8 cellular contexts compared by ENCODE assay signal in genomic region chr19:45584332-45585157, GRCh38. TPM values are rescaled to one million over a fixed set of nuclear protein-coding genes. Genes with fewer than 3 reads are reported as not detected.
A peak's percentile ranks its signal among the peaks of the same experiment; 100 is the strongest.
DNase-seq lines count a peak whose midpoint lies in the region; ATAC-seq lines count a peak whose summit lies in the region.

OPA3 (minus strand) TSS chr19:45584802; CDS start chr19:45584764, 38 bp downstream.

- peaks cover 3% of the 10 kb centered on the region for H3K27me3 Mint-ChIP-seq in activated CD8-positive, alpha-beta memory T cell treated with anti-CD3 and anti-CD28 coated beads, Interleukin-2, amount 10 ng/mL, durations not matched to agents 7 days and 5 days

- peak; percentile 85 for ATAC-seq in GM21381 (IDR thresholded peaks at IDR 0.05; ENCODE audit: unreplicated experiment)
- ATAC-seq in activated CD8-positive, alpha-beta memory T cell treated with anti-CD3 and anti-CD28 coated beads, Interleukin-2, amount 10 ng/mL, durations not matched to agents 7 days and 5 days: peak; percentile 94

- peak within 1 kb of the TSS; percentile 90 for H2BK15ac ChIP-seq in mesenchymal stem cell (ENCODE audit: low read depth, poor library complexity, severe bottlenecking)

- peak within 1 kb of the TSS; percentile 87 for H4K8ac ChIP-seq in mesenchymal stem cell (ENCODE audit: low read length)

- peaks cover 16% of the 10 kb centered on the region for H3K36me3 Mint-ChIP-seq in activated CD8-positive, alpha-beta memory T cell treated with anti-CD3 and anti-CD28 coated beads, Interleukin-2, amount 10 ng/mL, durations not matched to agents 7 days and 5 days

- peak within 1 kb of the TSS; percentile 89 for H3K4me2 ChIP-seq in mesenchymal stem cell (ENCODE audit: low read length, poor library complexity, severe bottlenecking)

- peak within 1 kb of the TSS; percentile 8 for H2AK5ac ChIP-seq in mesenchymal stem cell (ENCODE audit: low read length, severe bottlenecking)

- CTCF ChIA-PET in activated CD8-positive, alpha-beta memory T cell treated with anti-CD3 and anti-CD28 coated beads, Interleukin-2, amount 10 ng/mL, durations not matched to agents 7 days and 5 days (lab: Charles Lee): interaction anchor here (0.6 to 3.0 kb wide), 5 partner anchors 18 to 106 kb away, joined by 3 to 20 read pairs (median 4); partner anchors contain the start of genes GIPR and GPR4

- peak within 1 kb of the TSS; percentile 7 for H2AFZ ChIP-seq in mesenchymal stem cell (ENCODE audit: low read depth, low read length)

- peak within 1 kb of the TSS; percentile 29 for H2BK120ac ChIP-seq in mesenchymal stem cell (ENCODE audit: low read depth, low read length)

- H3K4me1 ChIP-seq in NT2/D1 (ENCODE audit: insufficient read depth, insufficient read length) (no peaks in the 10 kb centered on the region), endocrine pancreas (ENCODE audit: control insufficient read depth, insufficient read depth, low read length) (no peaks in the 10 kb centered on the region), mesenchymal stem cell (ENCODE audit: control insufficient read depth, insufficient read depth, low read depth, low read length) (peaks cover 4% of the 10 kb centered on the region)

- peak within 1 kb of the TSS; percentile 93 for H3K9ac ChIP-seq in NT2/D1 (ENCODE audit: insufficient read length, low read depth)
- peak within 1 kb of the TSS; percentile 86 for H3K9ac ChIP-seq in endocrine pancreas (ENCODE audit: control insufficient read depth, insufficient read depth, low read length)
- peak within 1 kb of the TSS; percentile 98 for H3K9ac ChIP-seq in mesenchymal stem cell (ENCODE audit: low read length)

- peak within 1 kb of the TSS in 1 of 2 experiments; percentile 67 for H2BK12ac ChIP-seq in mesenchymal stem cell (ENCODE audit: low read length in 2 of 2)

- H3K27ac Mint-ChIP-seq in activated CD8-positive, alpha-beta memory T cell treated with anti-CD3 and anti-CD28 coated beads, Interleukin-2, amount 10 ng/mL, durations not matched to agents 7 days and 5 days: peak within 1 kb of the TSS; percentile 97

- peak within 1 kb of the TSS; percentile 97 for H3K4me3 Mint-ChIP-seq in activated CD8-positive, alpha-beta memory T cell treated with anti-CD3 and anti-CD28 coated beads, Interleukin-2, amount 10 ng/mL, durations not matched to agents 7 days and 5 days

- 0% methylated on average over 60 of the region's 63 CpGs for WGBS in mesenchymal stem cell

- H3K4me3 ChIP-seq in NT2/D1 (ENCODE audit: insufficient read length, low read depth) (peak within 1 kb of the TSS; percentile 86), endocrine pancreas (ENCODE audit: control insufficient read depth, insufficient read depth, low read length) (peak within 1 kb of the TSS; percentile 81), mesenchymal stem cell (ENCODE audit: insufficient read depth in 1 of 2, low read depth in 1 of 2, low read length in 2 of 2) (peak within 1 kb of the TSS; percentile 80 to 98)

- H3K27me3 ChIP-seq in NT2/D1 (ENCODE audit: insufficient read depth, insufficient read length) (no peaks in the 10 kb centered on the region), endocrine pancreas (ENCODE audit: control insufficient read depth, insufficient read depth, low read length) (no peaks in the 10 kb centered on the region), mesenchymal stem cell (ENCODE audit: control insufficient read depth in 1 of 2, insufficient read depth in 1 of 2, low read length in 2 of 2) (no peaks in the 10 kb centered on the region)

- DNase-seq in COR-L47 (lab: John Stamatoyannopoulos, UW) (peak; percentile 100), HUDEP-2 (lab: John Stamatoyannopoulos, UW; ENCODE audit: unreplicated experiment in 76 of 76) (peak; percentile 85 to 100 (median 100)), NT2/D1 (ENCODE audit: low read depth, low spot score) (peak; percentile 98), mesenchymal stem cell (peak; percentile 100)
- DNase-seq in activated CD8-positive, alpha-beta memory T cell treated with anti-CD3 and anti-CD28 coated beads, Interleukin-2, amount 10 ng/mL, durations not matched to agents 7 days and 5 days: peak; percentile 100
- DNase-seq in stimulated activated CD8-positive, alpha-beta memory T cell treated with anti-CD3 and anti-CD28 coated beads, Interleukin-12 subunit alpha, Interleukin-12 subunit beta, amount 100 ng/mL, for 4 hours (ENCODE audit: low read depth): peak; percentile 98

- no peaks in the 10 kb centered on the region for H3K9me3 Mint-ChIP-seq in activated CD8-positive, alpha-beta memory T cell treated with anti-CD3 and anti-CD28 coated beads, Interleukin-2, amount 10 ng/mL, durations not matched to agents 7 days and 5 days (ENCODE audit: low read depth)

- H3K18ac ChIP-seq in mesenchymal stem cell (ENCODE audit: low read depth in 1 of 2, low read length in 2 of 2): peak within 1 kb of the TSS; percentile 89 to 97

- H4K91ac ChIP-seq in mesenchymal stem cell (ENCODE audit: low read length): peak within 1 kb of the TSS; percentile 92

- peak within 1 kb of the TSS; percentile 85 to 98 for H3K4ac ChIP-seq in mesenchymal stem cell (ENCODE audit: low read depth in 1 of 2, low read length in 2 of 2)

- peak within 1 kb of the TSS in 1 of 2 experiments; percentile 95 for H3K14ac ChIP-seq in mesenchymal stem cell (ENCODE audit: low read length in 2 of 2)

- H3K9me3 ChIP-seq in NT2/D1 (ENCODE audit: insufficient read depth, low read length) (no peaks in the 10 kb centered on the region), endocrine pancreas (ENCODE audit: control insufficient read depth, low read length) (no peaks in the 10 kb centered on the region), mesenchymal stem cell (ENCODE audit: control insufficient read depth, low read length) (no peaks in the 10 kb centered on the region)

- peaks cover 4% of the 10 kb centered on the region for H3K36me3 ChIP-seq in NT2/D1 (ENCODE audit: insufficient read depth, insufficient read length, low read length)
- no peaks in the 10 kb centered on the region for H3K36me3 ChIP-seq in endocrine pancreas (ENCODE audit: control insufficient read depth, insufficient read depth, low read length)
- H3K36me3 ChIP-seq in mesenchymal stem cell (ENCODE audit: control insufficient read depth in 1 of 2, insufficient read depth in 2 of 2, low read depth in 1 of 2, low read length in 2 of 2): peaks cover 7 to 9% of the 10 kb centered on the region in 2 experiments

- H3K4me1 Mint-ChIP-seq in activated CD8-positive, alpha-beta memory T cell treated with anti-CD3 and anti-CD28 coated beads, Interleukin-2, amount 10 ng/mL, durations not matched to agents 7 days and 5 days: peaks cover 21% of the 10 kb centered on the region

- peak within 1 kb of the TSS in 1 of 2 experiments; percentile 77 for H3K23ac ChIP-seq in mesenchymal stem cell (ENCODE audit: low read length in 2 of 2)

- peaks cover 12% of the 10 kb centered on the region for H3K79me1 ChIP-seq in mesenchymal stem cell (replicated peaks; ENCODE audit: low read length, poor library complexity, severe bottlenecking)

- peak within 1 kb of the TSS; percentile 60 for H2BK5ac ChIP-seq in mesenchymal stem cell (ENCODE audit: low read depth, low read length, poor library complexity, severe bottlenecking)

- H3K27ac ChIP-seq in mesenchymal stem cell (ENCODE audit: low read length, poor library complexity, severe bottlenecking): peak within 1 kb of the TSS; percentile 98

RNA-seq across cellular contexts. Expression of gene OPA3, which starts in this region (rescaled TPM):
- 10 to 100 TPM; 13.4 to 16.7 TPM for total RNA-seq in activated CD8-positive, alpha-beta memory T cell treated with anti-CD3 and anti-CD28 coated beads, Interleukin-2, amount 10 ng/mL, durations not matched to agents 7 days and 5 days
- 13.4 TPM for polyA plus RNA-seq in mesenchymal stem cell (2013, experiment 1 of 2)
- polyA plus RNA-seq in mesenchymal stem cell (2013, experiment 2 of 2): 13.7 TPM

Comparison
In these comparisons a context has a peak if more than half of its experiments do, and no peak if none do; other contexts are left out.
1. Peak in every context shown above with its lines: DNase-seq, ATAC-seq, H3K4me3 ChIP-seq and H3K27ac ChIP-seq.